ENCODE assay signal across 17 cellular contexts in the genomic region with DNA sequence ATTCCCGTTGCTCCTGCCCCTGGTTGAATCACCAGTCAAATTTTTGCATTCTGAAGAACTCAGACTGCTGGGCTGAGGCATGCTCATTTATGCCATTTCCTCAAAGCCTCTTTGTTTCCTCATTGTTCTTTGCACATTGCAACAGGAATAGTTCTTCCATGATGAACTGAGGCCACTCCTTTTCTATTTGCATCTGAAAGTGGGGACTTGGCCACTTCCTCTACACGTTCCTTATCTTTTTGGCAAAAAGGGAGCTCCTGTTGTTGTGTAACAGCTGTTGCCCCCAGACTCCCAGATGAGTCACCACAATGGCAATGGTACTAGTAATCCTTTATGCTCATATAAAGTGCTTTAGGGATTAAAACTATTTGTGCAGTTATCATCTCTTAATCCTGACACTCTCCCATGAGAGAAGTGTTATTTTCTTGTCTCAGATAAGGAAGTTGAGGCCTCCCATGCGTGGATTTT. TPM values are rescaled to one million over a fixed set of nuclear protein-coding genes. Genes with fewer than 3 reads are reported as not detected.
DNase-seq lines count a peak whose midpoint lies in the region; ATAC-seq and TF ChIP-seq lines count a peak whose summit lies in the region.
"Had no signal": no experiment of that assay in that cellular context is flagged by ENCODE, and none has a peak within 500 bp of the region (broad histone marks: within the 10 kb centered on the region; RNA-seq: fewer than 3 reads in every experiment).

No MANE protein-coding gene starts in this region.

- H3K79me2 ChIP-seq in mammary epithelial cell (ENCODE audit: insufficient read depth, low read length) = no peaks in the 10 kb centered on the region

- H3K27me3 ChIP-seq in mammary epithelial cell (ENCODE audit: insufficient read depth, low read length) (no peaks in the 10 kb centered on the region), SJCRH30 (no peaks in the 10 kb centered on the region), upper lobe of right lung (no peaks in the 10 kb centered on the region)

- peak overlapping the region; percentile 60 for H2AFZ ChIP-seq in mammary epithelial cell (ENCODE audit: low read depth, low read length)

- peaks cover 22% of the 10 kb centered on the region for H3K4me1 ChIP-seq in mammary epithelial cell (ENCODE audit: insufficient read depth, low read length)
- peaks cover 10% of the 10 kb centered on the region for H3K4me1 ChIP-seq in SJCRH30
- H3K4me1 ChIP-seq in upper lobe of right lung = no peaks in the 10 kb centered on the region

- no peaks in the 10 kb centered on the region for H3K36me3 ChIP-seq in mammary epithelial cell (ENCODE audit: insufficient read depth, low read length)
- H3K36me3 ChIP-seq in SJCRH30 = no peaks in the 10 kb centered on the region
- no peaks in the 10 kb centered on the region for H3K36me3 ChIP-seq in upper lobe of right lung

- intact Hi-C loops in mammary epithelial cell (cut with micrococcal nuclease) = loop anchor here (5.0 kb wide), 1 partner anchor 244 kb away; no protein-coding TSS in a partner anchor
- intact Hi-C loops in MCF 10A (cut with micrococcal nuclease) = no loop called here
- intact Hi-C loops in upper lobe of right lung (cut with DNase I) = no loop called here

- dilution Hi-C loops in mammary epithelial cell (cut with HindIII; ENCODE audit: low sequenced_read_pairs) = no loop called here

- CTCF ChIA-PET in mammary epithelial cell (lab: Charles Lee; ENCODE audit: low non-redundant PET) (interaction anchor here (0.6 kb wide), 1 partner anchor 32 kb away, joined by 4 read pairs; no protein-coding TSS in a partner anchor), MCF 10A (lab: Yijun Ruan, JAX) (interaction anchor here (0.6 to 1.8 kb wide), 4 partner anchors 20 to 301 kb away, joined by 3 to 11 read pairs (median 4); no protein-coding TSS in a partner anchor)

- H3K9me3 ChIP-seq in mammary epithelial cell (replicated peaks; ENCODE audit: insufficient read depth, low read length) = no peaks in the 10 kb centered on the region
- H3K9me3 ChIP-seq in SJCRH30 (replicated peaks) = no peaks in the 10 kb centered on the region
- no peaks in the 10 kb centered on the region for H3K9me3 ChIP-seq in upper lobe of right lung

- BruUV-seq in mammary epithelial cell (replicated peaks; lab: Mats Ljungman, UMichigan) = TSS peak; percentile 97
- BruUV-seq in MCF 10A (replicated peaks; lab: Mats Ljungman, UMichigan) = no TSS peak

- H3K27ac ChIP-seq in mammary epithelial cell (ENCODE audit: insufficient read depth, low read depth, low read length) = peak overlapping the region; percentile 66
- H3K27ac ChIP-seq in SJCRH30 = no peak overlapping the region
- H3K27ac ChIP-seq in upper lobe of right lung = no peak overlapping the region

- H3K4me3 Mint-ChIP-seq in MCF 10A (ENCODE audit: unreplicated experiment) = no peak overlapping the region
- H3K4me3 Mint-ChIP-seq: activated CD4-positive, alpha-beta T cell treated with anti-CD3 and anti-CD28 coated beads for 36 hours; activated T-helper 17 cell treated with anti-CD3 and anti-CD28 coated beads, Interleukin-2, amount 50 U/mL, for 72 hours; stimulated activated naive CD8-positive, alpha-beta T cell treated with anti-CD3 and anti-CD28 coated beads, Interleukin-15, amount 100 ng/mL, for 72 hours had no signal

- peak overlapping the region; percentile 16 for H3K4me2 ChIP-seq in mammary epithelial cell (ENCODE audit: insufficient read depth, low read depth, low read length)

- POLR2A ChIA-PET in MCF 10A (lab: Yijun Ruan, JAX) = no interaction called here

- no peaks in the 10 kb centered on the region for H4K20me1 ChIP-seq in mammary epithelial cell (ENCODE audit: insufficient read depth, low read length)

- H3K9me3 Mint-ChIP-seq in MCF 10A (ENCODE audit: unreplicated experiment) = no peaks in the 10 kb centered on the region
- H3K9me3 Mint-ChIP-seq: activated T-helper 17 cell treated with anti-CD3 and anti-CD28 coated beads, Interleukin-2, amount 50 U/mL, for 72 hours; stimulated activated naive CD8-positive, alpha-beta T cell treated with anti-CD3 and anti-CD28 coated beads, Interleukin-15, amount 100 ng/mL, for 72 hours had no signal

- TF ChIP-seq CTCF in mammary epithelial cell (conservative IDR thresholded peaks at IDR 0.05 in 1 of 2, IDR thresholded peaks at IDR 0.05 in 1 of 2; ENCODE audit: extremely low read depth in 1 of 2, insufficient read depth in 1 of 2, low read depth in 1 of 2, low read length in 2 of 2) (no peak), MCF 10A (IDR thresholded peaks at IDR 0.05; ENCODE audit: unreplicated experiment) (no peak), upper lobe of right lung (IDR thresholded peaks at IDR 0.05) (no peak)

- no peaks in the 10 kb centered on the region for H3K36me3 Mint-ChIP-seq in MCF 10A (ENCODE audit: insufficient read depth, unreplicated experiment)

- ATAC-seq in upper lobe of right lung (peak; percentile 86), GM18520 (IDR thresholded peaks at IDR 0.05; ENCODE audit: unreplicated experiment) (no peak)
- ATAC-seq: activated CD4-positive, alpha-beta T cell treated with anti-CD3 and anti-CD28 coated beads for 36 hours; activated T-helper 17 cell treated with anti-CD3 and anti-CD28 coated beads, Interleukin-2, amount 50 U/mL, for 72 hours; SK-N-SH treated with all-trans-retinoic acid at 6 μM for 48 hours; stimulated activated naive CD8-positive, alpha-beta T cell treated with anti-CD3 and anti-CD28 coated beads, Interleukin-15, amount 100 ng/mL, for 72 hours had no signal

- H3K27ac Mint-ChIP-seq in MCF 10A (ENCODE audit: low read depth, unreplicated experiment) = no peak overlapping the region
- H3K27ac Mint-ChIP-seq: activated CD4-positive, alpha-beta T cell treated with anti-CD3 and anti-CD28 coated beads for 36 hours; activated T-helper 17 cell treated with anti-CD3 and anti-CD28 coated beads, Interleukin-2, amount 50 U/mL, for 72 hours; stimulated activated naive CD8-positive, alpha-beta T cell treated with anti-CD3 and anti-CD28 coated beads, Interleukin-15, amount 100 ng/mL, for 72 hours had no signal

- H3K4me3 ChIP-seq in mammary epithelial cell (replicated peaks in 1 of 3; ENCODE audit: insufficient read depth in 1 of 3, low read depth in 2 of 3, low read length in 3 of 3) (no peak overlapping the region), SJCRH30 (no peak overlapping the region), upper lobe of right lung (no peak overlapping the region)

- in situ Hi-C loops in mammary epithelial cell (cut with MboI; ENCODE audit: low sequenced_read_pairs in 2 of 2) = no loop called here

- no peaks in the 10 kb centered on the region for H3K27me3 Mint-ChIP-seq in MCF 10A (ENCODE audit: insufficient read depth, unreplicated experiment)
- H3K27me3 Mint-ChIP-seq: activated CD4-positive, alpha-beta T cell treated with anti-CD3 and anti-CD28 coated beads for 36 hours; activated T-helper 17 cell treated with anti-CD3 and anti-CD28 coated beads, Interleukin-2, amount 50 U/mL, for 72 hours; stimulated activated naive CD8-positive, alpha-beta T cell treated with anti-CD3 and anti-CD28 coated beads, Interleukin-15, amount 100 ng/mL, for 72 hours had no signal

- no peaks in the 10 kb centered on the region for H3K4me1 Mint-ChIP-seq in MCF 10A (ENCODE audit: insufficient read depth, unreplicated experiment)
- H3K4me1 Mint-ChIP-seq: activated CD4-positive, alpha-beta T cell treated with anti-CD3 and anti-CD28 coated beads for 36 hours; activated T-helper 17 cell treated with anti-CD3 and anti-CD28 coated beads, Interleukin-2, amount 50 U/mL, for 72 hours; stimulated activated naive CD8-positive, alpha-beta T cell treated with anti-CD3 and anti-CD28 coated beads, Interleukin-15, amount 100 ng/mL, for 72 hours had no signal

- DNase-seq in mammary epithelial cell (peak; percentile 90), MCF 10A (ENCODE audit: unreplicated experiment) (no peak), SJCRH30 (peak; percentile 29 to 34), iPS-NIHi11 (ENCODE audit: low spot score) (peak; percentile 41), upper lobe of right lung (no peak), GF-D8 (lab: John Stamatoyannopoulos, UW) (no peak), 8988T (no peak)
- DNase-seq: ACHN; activated CD4-positive, alpha-beta T cell treated with anti-CD3 and anti-CD28 coated beads for 36 hours; central memory CD4-positive, alpha-beta T cell; nucleus accumbens; stimulated activated CD4-positive, alpha-beta T cell treated with anti-CD3 and anti-CD28 coated beads, Interleukin-4, amount 100 ng/mL, for 1 hour; stimulated activated naive CD8-positive, alpha-beta T cell treated with anti-CD3 and anti-CD28 coated beads, Interleukin-15, amount 100 ng/mL, for 72 hours had no signal

- 31% methylated on average over 3 of the region's 3 CpGs for WGBS in mammary epithelial cell (ENCODE audit: low coverage, missing lambda C conversion rate)

- H3K9ac ChIP-seq in mammary epithelial cell (ENCODE audit: insufficient read depth, low read length) = no peak overlapping the region

RNA-seq across cellular contexts. Expression of a gene that starts 20.1 kb away (rescaled TPM):
- under 1 TPM in 1 of 2 donors, not detected in 1; 0.17 TPM for total RNA-seq in mammary epithelial cell
- polyA plus RNA-seq in mammary epithelial cell = not detected
- not detected for polyA minus RNA-seq in mammary epithelial cell
- not detected in 2 replicates for total RNA-seq in MCF 10A (2022)
- total RNA-seq in SJCRH30 (2014; rRNA removed; shearing (Covaris generic)) = not detected in 2 replicates
- not detected for total RNA-seq in upper lobe of right lung
- total RNA-seq: activated CD4-positive, alpha-beta T cell treated with anti-CD3 and anti-CD28 coated beads for 36 hours; activated T-helper 17 cell treated with anti-CD3 and anti-CD28 coated beads, Interleukin-2, amount 50 U/mL, for 72 hours had no signal
- polyA plus RNA-seq: esophagus had no signal

Comparison
In these comparisons a context has a peak if more than half of its experiments do, and no peak if none do; other contexts are left out.
1. DNase-seq: peak in mammary epithelial cell (single experiment), SJCRH30 (2 of 2) and iPS-NIHi11 (single experiment); none in MCF 10A (single experiment), upper lobe of right lung (single experiment), GF-D8 (single experiment) and 8988T (single experiment).